In the genomic region with DNA sequence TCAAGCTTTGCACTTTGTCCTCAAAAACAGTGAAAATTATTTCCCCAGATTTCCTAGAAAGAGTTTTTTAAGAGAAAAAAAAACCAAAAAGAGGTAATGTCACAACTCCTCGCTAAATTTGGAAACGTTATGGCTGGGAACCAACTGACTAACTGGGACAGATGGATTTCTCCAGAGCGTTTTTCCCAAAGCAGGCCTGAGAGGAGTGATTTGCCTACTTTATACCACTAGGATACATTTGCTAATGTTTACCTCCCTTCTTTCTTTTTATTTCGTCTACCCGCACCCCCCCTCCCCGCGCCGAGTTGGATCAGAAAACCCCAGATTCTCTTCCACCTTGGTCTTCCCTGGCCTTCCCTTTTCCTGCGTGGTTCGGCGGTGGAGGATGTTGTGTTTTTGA, we compare ENCODE assay signal across 9 cellular contexts. TPM values are rescaled to one million over a fixed set of nuclear protein-coding genes. Genes with fewer than 3 reads are reported as not detected.
DNase-seq lines count a peak whose midpoint lies in the region; ATAC-seq and TF ChIP-seq lines count a peak whose summit lies in the region.
"Had no signal": no experiment of that assay in that cellular context is flagged by ENCODE, and none has a peak within 500 bp of the region (broad histone marks: within the 10 kb centered on the region; RNA-seq: fewer than 3 reads in every experiment).

No MANE protein-coding gene starts in this region.

- H3K9me3 ChIP-seq in ectodermal cell (ENCODE audit: control insufficient read depth, low read length) (no peaks in the 10 kb centered on the region), neural cell (ENCODE audit: low read length) (no peaks in the 10 kb centered on the region)

- peaks cover 19% of the 10 kb centered on the region for H3F3A ChIP-seq in neural cell (ENCODE audit: insufficient read depth, low read length, poor library complexity, severe bottlenecking)

- H3K4me3 ChIP-seq in ectodermal cell (ENCODE audit: insufficient read depth, low read depth, low read length): peak overlapping the region; percentile 11
- peak overlapping the region; percentile 48 for H3K4me3 ChIP-seq in neural cell (ENCODE audit: low read length)

- TF ChIP-seq CTCF in neural cell (IDR thresholded peaks at IDR 0.05; ENCODE audit: poor library complexity, severe bottlenecking): no peak

- no peak for ATAC-seq in HG02840 (IDR thresholded peaks at IDR 0.05; ENCODE audit: low FRiP score, unreplicated experiment)
- no peak for ATAC-seq in activated CD8-positive, alpha-beta memory T cell treated with anti-CD3 and anti-CD28 coated beads, Interleukin-2, amount 10 ng/mL, durations not matched to agents 7 days and 5 days
- ATAC-seq in left colon: no peak

- peaks cover 17% of the 10 kb centered on the region for H3K27me3 Mint-ChIP-seq in activated CD8-positive, alpha-beta memory T cell treated with anti-CD3 and anti-CD28 coated beads, Interleukin-2, amount 10 ng/mL, durations not matched to agents 7 days and 5 days

- peaks cover 38% of the 10 kb centered on the region for H3K4me1 ChIP-seq in ectodermal cell (ENCODE audit: control insufficient read depth, insufficient read depth, low read length)

- H3K9ac ChIP-seq in neural cell (ENCODE audit: low read length): peak overlapping the region; percentile 67

- H3K4me1 Mint-ChIP-seq in activated CD8-positive, alpha-beta memory T cell treated with anti-CD3 and anti-CD28 coated beads, Interleukin-2, amount 10 ng/mL, durations not matched to agents 7 days and 5 days: peaks cover 12% of the 10 kb centered on the region

- no peak for TF ChIP-seq EP300 in neural cell (conservative IDR thresholded peaks at IDR 0.05; ENCODE audit: poor library complexity, severe bottlenecking)

- H2AFZ ChIP-seq in neural cell (ENCODE audit: low read depth, low read length): no peak overlapping the region

- H3K27me3 ChIP-seq in ectodermal cell (ENCODE audit: control insufficient read depth, insufficient read depth, low read length, poor library complexity, severe bottlenecking) (no peaks in the 10 kb centered on the region), neural cell (ENCODE audit: insufficient read depth, low read depth, low read length) (no peaks in the 10 kb centered on the region)

- intact Hi-C loops in left colon (cut with DNase I, micrococcal nuclease): no loop called here

- TF ChIP-seq RAD21 in neural cell (conservative IDR thresholded peaks at IDR 0.05): no peak

- 11 to 21% methylated on average over 8 to 11 of the region's 11 CpGs for WGBS in ectodermal cell, 2 experiments

- H3K4me2 ChIP-seq in neural cell (ENCODE audit: low read length): peak overlapping the region; percentile 66

- no peak overlapping the region for H3K4me3 Mint-ChIP-seq in activated CD8-positive, alpha-beta memory T cell treated with anti-CD3 and anti-CD28 coated beads, Interleukin-2, amount 10 ng/mL, durations not matched to agents 7 days and 5 days

- H3K27ac ChIP-seq in ectodermal cell (ENCODE audit: insufficient read depth, low read depth, low read length, poor library complexity, severe bottlenecking) (peak overlapping the region; percentile 89), neural cell (ENCODE audit: low read length) (peak overlapping the region; percentile 99)

- DNase-seq in DMS153 treated with DMSO at 0.1 percent for 48 hours (lab: John Stamatoyannopoulos, UW; ENCODE audit: unreplicated experiment): peak; percentile 70
- peak; percentile 59 to 75 for DNase-seq in NCI-H2081 (lab: John Stamatoyannopoulos, UW)
- DNase-seq in activated CD8-positive, alpha-beta memory T cell treated with anti-CD3 and anti-CD28 coated beads, Interleukin-2, amount 10 ng/mL, durations not matched to agents 7 days and 5 days: no peak
- DNase-seq in OCI-M1 (lab: John Stamatoyannopoulos, UW): no peak
- no peak for DNase-seq in left colon
- DNase-seq: amniotic stem cell had no signal

- no peaks in the 10 kb centered on the region for H3K9me3 Mint-ChIP-seq in activated CD8-positive, alpha-beta memory T cell treated with anti-CD3 and anti-CD28 coated beads, Interleukin-2, amount 10 ng/mL, durations not matched to agents 7 days and 5 days (ENCODE audit: low read depth)

- CTCF ChIA-PET in activated CD8-positive, alpha-beta memory T cell treated with anti-CD3 and anti-CD28 coated beads, Interleukin-2, amount 10 ng/mL, durations not matched to agents 7 days and 5 days (lab: Charles Lee): no interaction called here

- no peaks in the 10 kb centered on the region for H4K20me1 ChIP-seq in neural cell (ENCODE audit: insufficient read depth)

- no peaks in the 10 kb centered on the region for H3K9me2 ChIP-seq in neural cell (ENCODE audit: insufficient read depth, low read length)

- no peak overlapping the region for H3K27ac Mint-ChIP-seq in activated CD8-positive, alpha-beta memory T cell treated with anti-CD3 and anti-CD28 coated beads, Interleukin-2, amount 10 ng/mL, durations not matched to agents 7 days and 5 days

- H3K36me3 ChIP-seq in ectodermal cell (ENCODE audit: control insufficient read depth, insufficient read depth, low read length): no peaks in the 10 kb centered on the region
- no peaks in the 10 kb centered on the region for H3K36me3 ChIP-seq in neural cell (ENCODE audit: insufficient read depth, low read length)

- peaks cover 8% of the 10 kb centered on the region for H3K79me2 ChIP-seq in neural cell (replicated peaks; ENCODE audit: insufficient read depth, low read length)

- no peaks in the 10 kb centered on the region for H3K36me3 Mint-ChIP-seq in activated CD8-positive, alpha-beta memory T cell treated with anti-CD3 and anti-CD28 coated beads, Interleukin-2, amount 10 ng/mL, durations not matched to agents 7 days and 5 days

TF ChIP-seq in neural cell, 6 proteins besides CTCF, POLR2A, EP300 and RAD21:
- TF ChIP-seq, protein P1, sequence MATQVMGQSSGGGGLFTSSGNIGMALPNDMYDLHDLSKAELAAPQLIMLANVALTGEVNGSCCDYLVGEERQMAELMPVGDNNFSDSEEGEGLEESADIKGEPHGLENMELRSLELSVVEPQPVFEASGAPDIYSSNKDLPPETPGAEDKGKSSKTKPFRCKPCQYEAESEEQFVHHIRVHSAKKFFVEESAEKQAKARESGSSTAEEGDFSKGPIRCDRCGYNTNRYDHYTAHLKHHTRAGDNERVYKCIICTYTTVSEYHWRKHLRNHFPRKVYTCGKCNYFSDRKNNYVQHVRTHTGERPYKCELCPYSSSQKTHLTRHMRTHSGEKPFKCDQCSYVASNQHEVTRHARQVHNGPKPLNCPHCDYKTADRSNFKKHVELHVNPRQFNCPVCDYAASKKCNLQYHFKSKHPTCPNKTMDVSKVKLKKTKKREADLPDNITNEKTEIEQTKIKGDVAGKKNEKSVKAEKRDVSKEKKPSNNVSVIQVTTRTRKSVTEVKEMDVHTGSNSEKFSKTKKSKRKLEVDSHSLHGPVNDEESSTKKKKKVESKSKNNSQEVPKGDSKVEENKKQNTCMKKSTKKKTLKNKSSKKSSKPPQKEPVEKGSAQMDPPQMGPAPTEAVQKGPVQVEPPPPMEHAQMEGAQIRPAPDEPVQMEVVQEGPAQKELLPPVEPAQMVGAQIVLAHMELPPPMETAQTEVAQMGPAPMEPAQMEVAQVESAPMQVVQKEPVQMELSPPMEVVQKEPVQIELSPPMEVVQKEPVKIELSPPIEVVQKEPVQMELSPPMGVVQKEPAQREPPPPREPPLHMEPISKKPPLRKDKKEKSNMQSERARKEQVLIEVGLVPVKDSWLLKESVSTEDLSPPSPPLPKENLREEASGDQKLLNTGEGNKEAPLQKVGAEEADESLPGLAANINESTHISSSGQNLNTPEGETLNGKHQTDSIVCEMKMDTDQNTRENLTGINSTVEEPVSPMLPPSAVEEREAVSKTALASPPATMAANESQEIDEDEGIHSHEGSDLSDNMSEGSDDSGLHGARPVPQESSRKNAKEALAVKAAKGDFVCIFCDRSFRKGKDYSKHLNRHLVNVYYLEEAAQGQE (IDR thresholded peaks at IDR 0.05; ENCODE audit: borderline replicate concordance): no peak
- no peak for TF ChIP-seq MXI1 (conservative IDR thresholded peaks at IDR 0.05; ENCODE audit: poor library complexity, severe bottlenecking)
- TF ChIP-seq SMC3 (conservative IDR thresholded peaks at IDR 0.05; ENCODE audit: poor library complexity): peak; percentile 8
- TF ChIP-seq TAF1 (IDR thresholded peaks at IDR 0.05; ENCODE audit: low read depth): no peak
- TF ChIP-seq POLR2AphosphoS5 (IDR thresholded peaks at IDR 0.05): no peak
- no peak for TF ChIP-seq EZH2 (IDR thresholded peaks at IDR 0.05; ENCODE audit: borderline replicate concordance, insufficient read depth, low read length, poor library complexity, severe bottlenecking)

RNA-seq across cellular contexts. Expression of gene CPA2, which starts 7.2 kb away (rescaled TPM):
- not detected for polyA plus RNA-seq in ectodermal cell (2013, experiment 1 of 4)
- 0.46 TPM for polyA plus RNA-seq in ectodermal cell (2013, experiment 2 of 4)
- 0.32 TPM for polyA plus RNA-seq in ectodermal cell (2013, experiment 3 of 4)
- 0.41 TPM for polyA plus RNA-seq in ectodermal cell (2013, experiment 4 of 4)
- 0.41 TPM in 1 of 2 replicates, not detected in the other for polyA plus RNA-seq in neural cell
- not detected in 2 replicates for polyA minus RNA-seq in neural cell
- not detected for total RNA-seq in activated CD8-positive, alpha-beta memory T cell treated with anti-CD3 and anti-CD28 coated beads, Interleukin-2, amount 10 ng/mL, durations not matched to agents 7 days and 5 days
- total RNA-seq in left colon: 1 to 10 TPM; 1.1 to 1.7 TPM

RNA-seq across cellular contexts. Expression of gene CPA4, which starts 19.1 kb away (rescaled TPM):
- polyA plus RNA-seq in ectodermal cell (2013, experiment 1 of 4): 0.46 TPM
- 0.28 TPM for polyA plus RNA-seq in ectodermal cell (2013, experiment 2 of 4)
- 0.37 TPM for polyA plus RNA-seq in ectodermal cell (2013, experiment 3 of 4)
- polyA plus RNA-seq in ectodermal cell (2013, experiment 4 of 4): 1.4 TPM
- 8.9 and 9.2 TPM in 2 replicates for polyA plus RNA-seq in neural cell
- polyA minus RNA-seq in neural cell: 1.2 and 3.8 TPM in 2 replicates
- total RNA-seq in activated CD8-positive, alpha-beta memory T cell treated with anti-CD3 and anti-CD28 coated beads, Interleukin-2, amount 10 ng/mL, durations not matched to agents 7 days and 5 days: not detected
- total RNA-seq in left colon: not detected

Comparison
In these comparisons a context has a peak if more than half of its experiments do, and no peak if none do; other contexts are left out.
1. DNase-seq: peak in DMS153 treated with DMSO at 0.1 percent for 48 hours (single experiment) and NCI-H2081 (2 of 2); none in activated CD8-positive, alpha-beta memory T cell treated with anti-CD3 and anti-CD28 coated beads, Interleukin-2, amount 10 ng/mL, durations not matched to agents 7 days and 5 days (single experiment), OCI-M1 (single experiment) and left colon (0 of 2).